ENCODE assay signal across 15 cellular contexts in genomic region chr12:65389436-65389835, GRCh38.
DNase-seq lines count a peak whose midpoint lies in the region; ATAC-seq and TF ChIP-seq lines count a peak whose summit lies in the region.
"Had no signal": no experiment of that assay in that cellular context is flagged by ENCODE, and none has a peak within 500 bp of the region (broad histone marks: within the 10 kb centered on the region; RNA-seq: fewer than 3 reads in every experiment).

No MANE protein-coding gene starts in this region.

- no peak overlapping the region; the same call in 1 of the 2 replicates for H2BK120ac ChIP-seq in IMR-90 (ENCODE audit: low read depth, low read length)

- H3K27me3 ChIP-seq in IMR-90 (ENCODE audit: control insufficient read depth, insufficient read depth, low read length) = no peaks in the 10 kb centered on the region
- H3K27me3 ChIP-seq: BLaER1 had no signal

- TF ChIP-seq RAD21 in IMR-90 (IDR thresholded peaks at IDR 0.05; ENCODE audit: low read length) = no peak

- intact Hi-C loops in IMR-90 (cut with micrococcal nuclease) = no loop called here

- DNase-seq in NCI-H82 (lab: John Stamatoyannopoulos, UW) (peak; percentile 77), NCI-H82 treated with DMSO at 0.1 percent for 48 hours (lab: John Stamatoyannopoulos, UW; ENCODE audit: unreplicated experiment) (no peak), IMR-90 (no peak), NCI-H524 (lab: John Stamatoyannopoulos, UW) (peak; percentile 59 to 73), cerebellar cortex (ENCODE audit: low spot score) (peak; percentile 82), nucleus accumbens (lab: John Stamatoyannopoulos, UW) (no peak)
- no peak for DNase-seq in activated effector memory CD4-positive, alpha-beta T cell treated with Interleukin-2 at 50 U/mL for 16 hours
- DNase-seq in activated T-cell treated with anti-CD3 and anti-CD28 coated beads, Interleukin-2, amount 50 U/mL, for 48 hours = no peak
- DNase-seq: AML-193; CD4-positive, CD25-positive, alpha-beta regulatory T cell; DMS79; GM23248; H7 had no signal

- TF ChIP-seq POLR2A in IMR-90 (IDR thresholded peaks at IDR 0.05; ENCODE audit: low read depth, low read length) = no peak

- H2AK5ac ChIP-seq in IMR-90 (ENCODE audit: low read depth, low read length) = 0 out of 2 replicates have a peak overlapping the region, but pooled peaks have one; percentile 6

- no peak overlapping the region for H3K4ac ChIP-seq in IMR-90 (ENCODE audit: low read depth, low read length)

- peak overlapping the region; percentile 45 for H2BK5ac ChIP-seq in IMR-90 (ENCODE audit: low read depth, low read length, poor library complexity, severe bottlenecking)

- H2BK20ac ChIP-seq in IMR-90 (ENCODE audit: low read depth, low read length) = 0 out of 2 replicates have a peak overlapping the region, but pooled peaks have one; percentile 3

- H3K27ac ChIP-seq in IMR-90 (ENCODE audit: insufficient read depth, low read length) = no peak overlapping the region
- H3K27ac ChIP-seq: 22Rv1, BLaER1, GM23248 had no signal

- WGBS in IMR-90 (ENCODE audit: extremely low coverage in 2 of 2, insufficient read length in 1 of 2), 2 experiments = 71% methylated on average over 3 of the region's 4 CpGs; no CpG with 5 or more reads in 1 of the 2 experiments

- no peak overlapping the region for H2AK9ac ChIP-seq in IMR-90 (replicated peaks; ENCODE audit: low read depth, low read length, poor library complexity)

- POLR2A ChIA-PET in IMR-90 (lab: Charles Lee; ENCODE audit: unreplicated experiment) = no interaction called here

- H3K4me3 ChIP-seq in IMR-90 (ENCODE audit: insufficient read depth, low read depth, low read length) = no peak overlapping the region
- H3K4me3 ChIP-seq: BLaER1, GM23248 had no signal

- H3K9ac ChIP-seq in IMR-90 (ENCODE audit: low read depth, low read length) = no peak overlapping the region
- H3K9ac ChIP-seq: BLaER1, GM23248 had no signal

- in situ Hi-C loops in IMR-90 (cut with MboI; ENCODE audit: low sequenced_read_pairs) = no loop called here

- H2BK15ac ChIP-seq in IMR-90 (ENCODE audit: low read depth, low read length) = no peak overlapping the region

- no peak for ATAC-seq in IMR-90 (ENCODE audit: low read depth)

- no peaks in the 10 kb centered on the region for H3K9me3 ChIP-seq in IMR-90 (ENCODE audit: control insufficient read depth, insufficient read depth, low read length)

- H4K91ac ChIP-seq in IMR-90 (ENCODE audit: insufficient read depth, low read depth, low read length) = no peak overlapping the region

- peaks cover 3% of the 10 kb centered on the region; the same call in 1 of the 2 replicates for H3K9me1 ChIP-seq in IMR-90 (ENCODE audit: insufficient read depth, low read length)

- no peak for TF ChIP-seq CTCF in IMR-90 (conservative IDR thresholded peaks at IDR 0.05; ENCODE audit: low read depth, low read length)

- H2AFZ ChIP-seq in IMR-90 (replicated peaks; ENCODE audit: low read length, poor library complexity) = no peak overlapping the region
- H2AFZ ChIP-seq: GM23248 had no signal

- no TSS peak for BruUV-seq in IMR-90 (replicated peaks; lab: Mats Ljungman, UMichigan)

- dilution Hi-C loops in IMR-90 (cut with HindIII; ENCODE audit: low sequenced_read_pairs, unreplicated experiment) = no loop called here

- peaks cover 2% of the 10 kb centered on the region; the same call in 1 of the 2 replicates for H3K4me1 ChIP-seq in IMR-90 (ENCODE audit: control insufficient read depth, insufficient read depth, low read length)

- no peak overlapping the region for H3K56ac ChIP-seq in IMR-90 (ENCODE audit: extremely low read depth, insufficient read depth, low read length)

- H3K23ac ChIP-seq in IMR-90 (ENCODE audit: low read depth, low read length) = peak overlapping the region; percentile 70; the same call in 1 of the 2 replicates

- peak overlapping the region; percentile 68 for H4K5ac ChIP-seq in IMR-90 (ENCODE audit: low read depth, low read length)

- H3K79me1 ChIP-seq in IMR-90 (ENCODE audit: low read depth in 1 of 2, low read length in 2 of 2) = peaks cover 13 to 18% of the 10 kb centered on the region in 2 experiments

- H4K20me1 ChIP-seq in IMR-90 (ENCODE audit: insufficient read depth, low read length) = no peaks in the 10 kb centered on the region
- H4K20me1 ChIP-seq: BLaER1 had no signal

- no peak overlapping the region for H3K14ac ChIP-seq in IMR-90 (replicated peaks; ENCODE audit: low read depth, low read length)

- peak overlapping the region in 1 of 2 experiments; percentile 59; a peak in 1 of 4 replicates for H4K8ac ChIP-seq in IMR-90 (ENCODE audit: low read depth in 2 of 2, low read length in 2 of 2)

- no peak overlapping the region for H3K4me2 ChIP-seq in IMR-90 (ENCODE audit: low read depth, low read length)
- H3K4me2 ChIP-seq: BLaER1 had no signal

- CTCF ChIA-PET in IMR-90 (lab: Yijun Ruan, JAX) = interaction anchor here (0.6 kb wide), 1 partner anchor 59 kb away, joined by 3 read pairs; no protein-coding TSS in a partner anchor

- no peaks in the 10 kb centered on the region for H3K36me3 ChIP-seq in IMR-90 (ENCODE audit: control insufficient read depth, insufficient read depth, low read length)
- H3K36me3 ChIP-seq: BLaER1 had no signal

- 0 out of 2 replicates have a peak overlapping the region, but pooled peaks have one; percentile 59 for H3K18ac ChIP-seq in IMR-90 (ENCODE audit: low read depth, low read length)

TF ChIP-seq in IMR-90, 13 proteins besides CTCF, POLR2A, EP300 and RAD21:
- TF ChIP-seq CHD1 (IDR thresholded peaks at IDR 0.05; ENCODE audit: low read depth, low read length) (no peak), SMC3 (IDR thresholded peaks at IDR 0.05; ENCODE audit: low read depth, low read length) (no peak), RFX5 (IDR thresholded peaks at IDR 0.05; ENCODE audit: low read depth, low read length) (no peak)

Comparison
In these comparisons a context has a peak if more than half of its experiments do, and no peak if none do; other contexts are left out.
1. DNase-seq: peak in NCI-H82 (single experiment), NCI-H524 (2 of 2) and cerebellar cortex (single experiment); none in NCI-H82 treated with DMSO at 0.1 percent for 48 hours (single experiment), IMR-90 (single experiment), activated effector memory CD4-positive, alpha-beta T cell treated with Interleukin-2 at 50 U/mL for 16 hours (single experiment), activated T-cell treated with anti-CD3 and anti-CD28 coated beads, Interleukin-2, amount 50 U/mL, for 48 hours (0 of 2) and nucleus accumbens (0 of 56).